Comparison of ENCODE assay signal across 8 cellular contexts in the genomic region with DNA sequence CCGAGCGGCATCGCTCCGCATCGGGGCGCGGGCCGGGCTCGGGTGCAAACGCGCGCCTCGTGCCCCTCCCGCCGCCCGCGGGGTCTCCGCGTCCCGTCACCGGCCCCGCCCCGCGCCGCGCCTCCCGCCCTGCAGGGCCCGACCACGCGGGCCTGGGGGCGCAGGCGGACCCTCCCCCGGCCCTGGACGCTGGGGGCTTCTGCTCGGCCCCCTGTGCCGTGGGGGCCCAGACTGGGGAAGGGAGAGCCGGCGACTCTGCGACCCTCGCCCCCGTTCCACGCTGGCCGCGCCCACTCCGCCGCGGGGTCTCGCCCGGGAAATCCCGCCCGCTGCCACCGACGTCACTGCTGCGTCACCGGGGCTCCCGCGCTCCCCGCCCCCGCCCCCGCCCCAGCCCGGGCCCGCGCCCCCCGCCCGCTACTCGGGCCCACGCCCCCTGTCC.
DNase-seq lines count a peak whose midpoint lies in the region; ATAC-seq and TF ChIP-seq lines count a peak whose summit lies in the region.

TSS of gene GNG4 (minus strand) at position 63 of the 442 bp plus-strand sequence. CDS start 65,946 bp downstream, outside the sequence.

- H3K4me1 ChIP-seq in HEK293 (ENCODE audit: control insufficient read depth, insufficient read depth, low read length) (peaks cover 3% of the 10 kb centered on the region; the same call in 1 of the 2 replicates), OCI-LY1 (ENCODE audit: insufficient read depth, low read length, severe bottlenecking) (no peaks in the 10 kb centered on the region), muscle layer of duodenum (ENCODE audit: control insufficient read depth in 1 of 2, insufficient read depth in 2 of 2, low read length in 2 of 2) (peaks cover 0 to 23% of the 10 kb centered on the region in 2 donors)

- ATAC-seq in HG03342 (IDR thresholded peaks at IDR 0.05; ENCODE audit: unreplicated experiment) = no peak
- no peak for ATAC-seq in HG03139 (IDR thresholded peaks at IDR 0.05; ENCODE audit: unreplicated experiment)

- H3K27ac ChIP-seq in HEK293 (ENCODE audit: extremely low read depth, low read depth, low read length) = peak within 1 kb of the TSS; percentile 80; the same call in 1 of the 2 replicates
- no peak within 1 kb of the TSS for H3K27ac ChIP-seq in OCI-LY1 (ENCODE audit: low read depth, low read length, poor library complexity, severe bottlenecking)
- no peak within 1 kb of the TSS for H3K27ac ChIP-seq in muscle layer of duodenum (ENCODE audit: low read length)

- CTCF ChIA-PET in HEK293 (lab: Yijun Ruan, JAX) = interaction anchor here (0.6 to 1.0 kb wide), 2 partner anchors 124 to 997 kb away, joined by 3 to 4 read pairs; no protein-coding TSS in a partner anchor

- no peak within 1 kb of the TSS for H2AFZ ChIP-seq in OCI-LY1 (ENCODE audit: low read length)

- H3K27me3 ChIP-seq in OCI-LY1 (ENCODE audit: insufficient read depth, low read length) (no peaks in the 10 kb centered on the region), muscle layer of duodenum (ENCODE audit: low read depth, low read length) (peaks cover 21% of the 10 kb centered on the region)

- H3K4me3 ChIP-seq in HEK293 (ENCODE audit: low read depth, low read length) = peak within 1 kb of the TSS; percentile 77
- H3K4me3 ChIP-seq in OCI-LY1 (ENCODE audit: low read depth, low read length, poor library complexity, severe bottlenecking) = no peak within 1 kb of the TSS
- peak within 1 kb of the TSS; percentile 44 for H3K4me3 ChIP-seq in choroid plexus epithelial cell (ENCODE audit: low read depth, low read length)
- peak within 1 kb of the TSS; percentile 30 to 70 for H3K4me3 ChIP-seq in muscle layer of duodenum (ENCODE audit: low read depth in 1 of 2, low read length in 2 of 2)

- no peaks in the 10 kb centered on the region for H3F3A ChIP-seq in OCI-LY1 (ENCODE audit: insufficient read depth, low read length)

- DNase-seq in COLO668 (lab: John Stamatoyannopoulos, UW; ENCODE audit: unreplicated experiment) = peak; percentile 89
- DNase-seq in choroid plexus epithelial cell (ENCODE audit: low read depth) = no peak
- DNase-seq in medulla oblongata (ENCODE audit: extremely low spot score) = no peak

- H3K9me3 ChIP-seq in HEK293 (ENCODE audit: control insufficient read depth, insufficient read depth, low read depth, low read length) = no peaks in the 10 kb centered on the region
- no peaks in the 10 kb centered on the region for H3K9me3 ChIP-seq in OCI-LY1 (ENCODE audit: low read length)
- no peaks in the 10 kb centered on the region for H3K9me3 ChIP-seq in muscle layer of duodenum (ENCODE audit: control insufficient read depth in 1 of 2, low read length in 2 of 2)

- H3K9me2 ChIP-seq in OCI-LY1 (ENCODE audit: low read depth, low read length) = no peaks in the 10 kb centered on the region

- peak within 1 kb of the TSS; percentile 36; the same call in 1 of the 2 replicates for H3K4me2 ChIP-seq in OCI-LY1 (ENCODE audit: low read length)

- POLR2A ChIA-PET in HEK293 (lab: Yijun Ruan, JAX) = no interaction called here

- H4K20me1 ChIP-seq in OCI-LY1 (ENCODE audit: insufficient read depth, low read length) = no peaks in the 10 kb centered on the region

- TF ChIP-seq CTCF in HEK293 (tag by site-specific recombination; IDR thresholded peaks at IDR 0.05) = no peak
- no peak for TF ChIP-seq CTCF in OCI-LY1 (IDR thresholded peaks at IDR 0.05; ENCODE audit: low read length)
- no peak for TF ChIP-seq CTCF in choroid plexus epithelial cell (conservative IDR thresholded peaks at IDR 0.05; ENCODE audit: low read depth, low read length)

- H3K79me2 ChIP-seq in OCI-LY1 (ENCODE audit: insufficient read depth, low read length) = no peaks in the 10 kb centered on the region

- H3K9ac ChIP-seq in OCI-LY1 (ENCODE audit: low read length) = no peak within 1 kb of the TSS

- no peaks in the 10 kb centered on the region; a peak in 1 of 3 replicates for H3K36me3 ChIP-seq in HEK293 (ENCODE audit: control insufficient read depth in 2 of 2, insufficient read depth in 1 of 2, low read length in 2 of 2)
- no peaks in the 10 kb centered on the region for H3K36me3 ChIP-seq in OCI-LY1 (ENCODE audit: insufficient read depth, low read length)
- no peaks in the 10 kb centered on the region for H3K36me3 ChIP-seq in muscle layer of duodenum (ENCODE audit: control insufficient read depth in 1 of 2, insufficient read depth in 2 of 2, low read length in 2 of 2)

TF ChIP-seq in HEK293, 187 proteins besides CTCF, POLR2A, EP300 and RAD21 (continues in another document):
- TF ChIP-seq ZNF211 (tag by site-specific recombination; IDR thresholded peaks at IDR 0.05; ENCODE audit: low read depth) (no peak), ZNF248 (tag by site-specific recombination; IDR thresholded peaks at IDR 0.05) (no peak), ZNF621 (tag by site-specific recombination; IDR thresholded peaks at IDR 0.05) (no peak), ZNF132 (tag by site-specific recombination; IDR thresholded peaks at IDR 0.05; ENCODE audit: borderline replicate concordance) (no peak), ZNF560 (tag by site-specific recombination; IDR thresholded peaks at IDR 0.05; ENCODE audit: borderline replicate concordance) (no peak), MZF1 (tag by site-specific recombination; IDR thresholded peaks at IDR 0.05; ENCODE audit: borderline replicate concordance) (no peak), ZNF169 (tag by site-specific recombination; IDR thresholded peaks at IDR 0.05) (no peak), ZNF423 (tag by site-specific recombination; IDR thresholded peaks at IDR 0.05) (no peak), EGR2 (tag by site-specific recombination; IDR thresholded peaks at IDR 0.05; ENCODE audit: low read depth) (no peak), PRDM1 (tag by site-specific recombination; IDR thresholded peaks at IDR 0.05) (no peak), GLI4 (tag by site-specific recombination; IDR thresholded peaks at IDR 0.05) (no peak), BCL11A (tag by site-specific recombination; IDR thresholded peaks at IDR 0.05; ENCODE audit: low read depth) (no peak), ZNF175 (tag by site-specific recombination; IDR thresholded peaks at IDR 0.05) (no peak), ZNF112 (tag by site-specific recombination; IDR thresholded peaks at IDR 0.05) (no peak), ZNF221 (tag by site-specific recombination; IDR thresholded peaks at IDR 0.05; ENCODE audit: borderline replicate concordance) (no peak), ZNF670 (tag by site-specific recombination; IDR thresholded peaks at IDR 0.05; ENCODE audit: low read depth) (no peak), SCRT2 (tag by site-specific recombination; IDR thresholded peaks at IDR 0.05) (no peak), ZNF692 (tag by site-specific recombination; IDR thresholded peaks at IDR 0.05) (0 out of 2 replicates have a peak, but pooled peaks have one; percentile 29), ZSCAN30 (tag by site-specific recombination; IDR thresholded peaks at IDR 0.05) (0 out of 2 replicates have a peak, but pooled peaks have one; percentile 4), ZNF48 (tag by site-specific recombination; IDR thresholded peaks at IDR 0.05) (no peak), ZNF664 (tag by site-specific recombination; IDR thresholded peaks at IDR 0.05) (no peak), ZNF624 (tag by site-specific recombination; IDR thresholded peaks at IDR 0.05) (no peak), GFI1B (tag by site-specific recombination; IDR thresholded peaks at IDR 0.05) (no peak), ZNF837 (tag by site-specific recombination; IDR thresholded peaks at IDR 0.05) (no peak), HOXD13 (CRISPR knock-in tag; IDR thresholded peaks at IDR 0.05; ENCODE audit: borderline replicate concordance) (no peak)
- TF ChIP-seq, protein P1, sequence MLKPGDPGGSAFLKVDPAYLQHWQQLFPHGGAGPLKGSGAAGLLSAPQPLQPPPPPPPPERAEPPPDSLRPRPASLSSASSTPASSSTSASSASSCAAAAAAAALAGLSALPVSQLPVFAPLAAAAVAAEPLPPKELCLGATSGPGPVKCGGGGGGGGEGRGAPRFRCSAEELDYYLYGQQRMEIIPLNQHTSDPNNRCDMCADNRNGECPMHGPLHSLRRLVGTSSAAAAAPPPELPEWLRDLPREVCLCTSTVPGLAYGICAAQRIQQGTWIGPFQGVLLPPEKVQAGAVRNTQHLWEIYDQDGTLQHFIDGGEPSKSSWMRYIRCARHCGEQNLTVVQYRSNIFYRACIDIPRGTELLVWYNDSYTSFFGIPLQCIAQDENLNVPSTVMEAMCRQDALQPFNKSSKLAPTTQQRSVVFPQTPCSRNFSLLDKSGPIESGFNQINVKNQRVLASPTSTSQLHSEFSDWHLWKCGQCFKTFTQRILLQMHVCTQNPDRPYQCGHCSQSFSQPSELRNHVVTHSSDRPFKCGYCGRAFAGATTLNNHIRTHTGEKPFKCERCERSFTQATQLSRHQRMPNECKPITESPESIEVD (tag by site-specific recombination; IDR thresholded peaks at IDR 0.05) = no peak
- TF ChIP-seq, protein P2, sequence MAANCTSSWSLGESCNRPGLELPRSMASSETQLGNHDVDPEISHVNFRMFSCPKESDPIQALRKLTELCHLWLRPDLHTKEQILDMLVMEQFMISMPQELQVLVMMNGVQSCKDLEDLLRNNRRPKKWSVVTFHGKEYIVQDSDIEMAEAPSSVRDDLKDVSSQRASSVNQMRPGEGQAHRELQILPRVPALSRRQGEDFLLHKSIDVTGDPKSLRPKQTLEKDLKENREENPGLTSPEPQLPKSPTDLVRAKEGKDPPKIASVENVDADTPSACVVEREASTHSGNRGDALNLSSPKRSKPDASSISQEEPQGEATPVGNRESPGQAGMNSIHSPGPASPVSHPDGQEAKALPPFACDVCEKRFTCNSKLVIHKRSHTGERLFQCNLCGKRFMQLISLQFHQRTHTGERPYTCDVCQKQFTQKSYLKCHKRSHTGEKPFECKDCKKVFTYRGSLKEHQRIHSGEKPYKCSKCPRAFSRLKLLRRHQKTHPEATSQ (tag by site-specific recombination; IDR thresholded peaks at IDR 0.05) = no peak
